ENCODE assay signal across 8 cellular contexts in the genomic region with DNA sequence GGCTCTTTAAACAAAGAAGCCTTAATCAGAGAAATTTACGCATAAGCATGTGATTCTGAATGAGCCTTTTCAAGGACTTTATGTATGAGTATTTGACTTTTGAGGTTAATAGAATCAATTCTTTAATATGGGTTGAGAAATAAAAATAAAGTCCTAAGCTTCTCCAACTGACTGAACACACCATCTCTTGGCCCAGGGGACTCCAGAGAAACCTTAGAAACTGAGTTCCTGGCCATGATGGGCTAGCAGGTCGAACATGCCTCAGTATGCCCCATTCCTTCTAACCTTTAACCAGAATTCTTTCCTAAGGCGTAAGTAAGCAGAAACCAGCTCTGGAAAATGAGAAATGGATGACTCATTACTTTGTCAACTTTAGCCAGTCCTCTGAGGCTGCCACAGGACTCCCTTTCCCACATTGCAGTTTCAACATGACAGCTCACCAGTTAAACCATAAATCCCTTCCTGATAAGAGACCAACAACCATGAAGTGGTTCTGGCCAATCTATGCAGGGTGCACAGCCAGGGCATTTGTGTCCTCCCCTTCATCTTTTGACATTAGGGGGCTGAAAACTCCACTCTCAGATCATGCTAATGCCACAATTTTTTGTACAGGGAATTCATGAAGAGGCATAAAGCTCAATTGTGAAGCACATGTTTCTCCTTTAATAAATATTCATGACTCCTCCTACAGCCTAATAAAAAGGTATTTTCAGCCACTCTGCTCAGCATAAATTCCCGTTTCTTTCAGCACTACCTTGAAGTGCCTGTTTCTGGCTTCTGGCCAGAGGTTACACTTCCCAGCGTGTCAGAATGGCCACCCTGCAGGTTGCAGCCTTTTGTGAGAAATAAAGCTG. TPM values are rescaled to one million over a fixed set of nuclear protein-coding genes. Genes with fewer than 3 reads are reported as not detected.
DNase-seq lines count a peak whose midpoint lies in the region; ATAC-seq and TF ChIP-seq lines count a peak whose summit lies in the region.

No MANE protein-coding gene starts in this region.

- intact Hi-C loops in left ventricle myocardium superior (cut with micrococcal nuclease), result no loop called here
- intact Hi-C loops in OCI-LY7 (cut with micrococcal nuclease; ENCODE audit: unreplicated experiment), result no loop called here

- no peaks in the 10 kb centered on the region for H3K36me3 Mint-ChIP-seq in activated T-cell treated with anti-CD3 and anti-CD28 coated beads, Interleukin-2, amount 50 U/mL, for 72 hours (ENCODE audit: insufficient read depth in 2 of 2)
- H3K36me3 Mint-ChIP-seq in activated T-cell treated with anti-CD3 and anti-CD28 coated beads, Interleukin-2, amount 50 U/mL, for 24 hours (ENCODE audit: low read depth), result no peaks in the 10 kb centered on the region

- H3K9me3 ChIP-seq in OCI-LY7 (ENCODE audit: low read length), result no peaks in the 10 kb centered on the region

- H3K4me2 ChIP-seq in OCI-LY7 (ENCODE audit: low read length), result no peak overlapping the region

- CTCF ChIA-PET in OCI-LY7 (lab: Charles Lee; ENCODE audit: unreplicated experiment), result no interaction called here

- H3K9me3 Mint-ChIP-seq in activated T-cell treated with anti-CD3 and anti-CD28 coated beads, Interleukin-2, amount 50 U/mL, for 72 hours, result peaks cover 0 to 3% of the 10 kb centered on the region in 2 donors
- no peaks in the 10 kb centered on the region for H3K9me3 Mint-ChIP-seq in activated T-cell treated with anti-CD3 and anti-CD28 coated beads, Interleukin-2, amount 50 U/mL, for 24 hours
- no peaks in the 10 kb centered on the region for H3K9me3 Mint-ChIP-seq in stimulated activated naive CD8-positive, alpha-beta T cell treated with anti-CD3 and anti-CD28 coated beads, Interleukin-15, amount 100 ng/mL, for 72 hours

- no peak overlapping the region for H3K4me3 ChIP-seq in OCI-LY7 (ENCODE audit: low read depth, low read length, poor library complexity, severe bottlenecking)

- no peaks in the 10 kb centered on the region for H3K79me2 ChIP-seq in OCI-LY7 (ENCODE audit: insufficient read depth, low read depth, low read length)

- H4K20me1 ChIP-seq in OCI-LY7 (ENCODE audit: insufficient read depth, low read length), result no peaks in the 10 kb centered on the region

- no peaks in the 10 kb centered on the region for H3K4me1 ChIP-seq in OCI-LY7 (ENCODE audit: insufficient read depth, low read length, poor library complexity, severe bottlenecking)

- TF ChIP-seq CTCF in OCI-LY7 (conservative IDR thresholded peaks at IDR 0.05; ENCODE audit: low read length), result no peak

- H3K9me2 ChIP-seq in OCI-LY7 (ENCODE audit: insufficient read depth, low read length), result no peaks in the 10 kb centered on the region

- H3K4me3 Mint-ChIP-seq in activated T-cell treated with anti-CD3 and anti-CD28 coated beads, Interleukin-2, amount 50 U/mL, for 72 hours, result no peak overlapping the region
- no peak overlapping the region for H3K4me3 Mint-ChIP-seq in activated T-cell treated with anti-CD3 and anti-CD28 coated beads, Interleukin-2, amount 50 U/mL, for 24 hours
- H3K4me3 Mint-ChIP-seq in stimulated activated naive CD8-positive, alpha-beta T cell treated with anti-CD3 and anti-CD28 coated beads, Interleukin-15, amount 100 ng/mL, for 72 hours, result no peak overlapping the region

- no peak overlapping the region for H3K27ac Mint-ChIP-seq in activated T-cell treated with anti-CD3 and anti-CD28 coated beads, Interleukin-2, amount 50 U/mL, for 72 hours
- no peak overlapping the region for H3K27ac Mint-ChIP-seq in activated T-cell treated with anti-CD3 and anti-CD28 coated beads, Interleukin-2, amount 50 U/mL, for 24 hours
- no peak overlapping the region for H3K27ac Mint-ChIP-seq in stimulated activated naive CD8-positive, alpha-beta T cell treated with anti-CD3 and anti-CD28 coated beads, Interleukin-15, amount 100 ng/mL, for 72 hours

- no peak overlapping the region for H3K27ac ChIP-seq in OCI-LY7 (ENCODE audit: low read depth, low read length, poor library complexity, severe bottlenecking)

- in situ Hi-C loops in KBM-7 (cut with MboI; ENCODE audit: low pct_unique_long_range_greater_than_20kb, low sequenced_read_pairs), result no loop called here

- H3K27me3 Mint-ChIP-seq in activated T-cell treated with anti-CD3 and anti-CD28 coated beads, Interleukin-2, amount 50 U/mL, for 72 hours (ENCODE audit: low read depth), result peaks cover 54% of the 10 kb centered on the region
- H3K27me3 Mint-ChIP-seq in activated T-cell treated with anti-CD3 and anti-CD28 coated beads, Interleukin-2, amount 50 U/mL, for 24 hours, result peaks cover 19% of the 10 kb centered on the region
- peaks cover 36% of the 10 kb centered on the region for H3K27me3 Mint-ChIP-seq in stimulated activated naive CD8-positive, alpha-beta T cell treated with anti-CD3 and anti-CD28 coated beads, Interleukin-15, amount 100 ng/mL, for 72 hours

- POLR2A ChIA-PET in OCI-LY7 (lab: Charles Lee), result interaction anchor here (1.4 kb wide), 1 partner anchor 9 kb away, joined by 6 read pairs; no protein-coding TSS in a partner anchor

- H3K36me3 ChIP-seq in OCI-LY7 (ENCODE audit: insufficient read depth, low read length), result no peaks in the 10 kb centered on the region

- peaks cover 5% of the 10 kb centered on the region for H3K4me1 Mint-ChIP-seq in activated T-cell treated with anti-CD3 and anti-CD28 coated beads, Interleukin-2, amount 50 U/mL, for 72 hours (ENCODE audit: low read depth)
- peaks cover 6% of the 10 kb centered on the region for H3K4me1 Mint-ChIP-seq in activated T-cell treated with anti-CD3 and anti-CD28 coated beads, Interleukin-2, amount 50 U/mL, for 24 hours (ENCODE audit: low read depth)
- no peaks in the 10 kb centered on the region for H3K4me1 Mint-ChIP-seq in stimulated activated naive CD8-positive, alpha-beta T cell treated with anti-CD3 and anti-CD28 coated beads, Interleukin-15, amount 100 ng/mL, for 72 hours

- BruUV-seq in OCI-LY7 (replicated peaks; lab: Mats Ljungman, UMichigan), result no TSS peak

- peak; percentile 45 to 69 for ATAC-seq in activated T-cell treated with anti-CD3 and anti-CD28 coated beads, Interleukin-2, amount 50 U/mL, for 72 hours (replicated peaks in 1 of 2)
- ATAC-seq in left ventricle myocardium superior, result peak; percentile 72
- ATAC-seq in stimulated activated naive CD8-positive, alpha-beta T cell treated with anti-CD3 and anti-CD28 coated beads, Interleukin-15, amount 100 ng/mL, for 72 hours, result peak; percentile 57

- H2AFZ ChIP-seq in OCI-LY7 (ENCODE audit: low read length), result no peak overlapping the region

- peak in 1 of 2 donors; percentile 8 for DNase-seq in activated T-cell treated with anti-CD3 and anti-CD28 coated beads, Interleukin-2, amount 50 U/mL, for 72 hours
- DNase-seq in activated T-cell treated with anti-CD3 and anti-CD28 coated beads, Interleukin-2, amount 50 U/mL, for 24 hours, result no peak
- peak; percentile 46 for DNase-seq in KBM-7
- DNase-seq in T1000 (lab: John Stamatoyannopoulos, UW), result peak; percentile 38
- DNase-seq in left ventricle myocardium superior, result no peak
- DNase-seq in stimulated activated naive CD8-positive, alpha-beta T cell treated with anti-CD3 and anti-CD28 coated beads, Interleukin-15, amount 100 ng/mL, for 72 hours, result no peak
- no peak for DNase-seq in OCI-LY7 (ENCODE audit: low spot score)
- no peak for DNase-seq in globus pallidus (ENCODE audit: low spot score)

RNA-seq across cellular contexts. Expression of a gene that starts 33.3 kb away (rescaled TPM):
- total RNA-seq in activated T-cell treated with anti-CD3 and anti-CD28 coated beads, Interleukin-2, amount 50 U/mL, for 72 hours, result not detected
- total RNA-seq in left ventricle myocardium superior, result 11.6 TPM
- not detected in 2 replicates for total RNA-seq in OCI-LY7 (2014; rRNA removed; shearing (Covaris generic))
- total RNA-seq in OCI-LY7 (2022), result not detected in 2 replicates

Comparison
In these comparisons a context has a peak if more than half of its experiments do, and no peak if none do; other contexts are left out.
1. DNase-seq: peak in KBM-7 (single experiment) and T1000 (single experiment); none in activated T-cell treated with anti-CD3 and anti-CD28 coated beads, Interleukin-2, amount 50 U/mL, for 24 hours (single experiment), left ventricle myocardium superior (single experiment), stimulated activated naive CD8-positive, alpha-beta T cell treated with anti-CD3 and anti-CD28 coated beads, Interleukin-15, amount 100 ng/mL, for 72 hours (0 of 2), OCI-LY7 (single experiment) and globus pallidus (single experiment).
2. RNA of a gene that starts 33.3 kb away (total RNA-seq): 11.6 TPM in left ventricle myocardium superior (single experiment); not detected in activated T-cell treated with anti-CD3 and anti-CD28 coated beads, Interleukin-2, amount 50 U/mL, for 72 hours and not detected in OCI-LY7; every median in the first group is over 10 times any median in the second.
3. Peak in every context shown above with its lines, with median percentiles within 50 percentile points of each other: ATAC-seq.